ENCODE assay signal across 17 cellular contexts in the genomic region with DNA sequence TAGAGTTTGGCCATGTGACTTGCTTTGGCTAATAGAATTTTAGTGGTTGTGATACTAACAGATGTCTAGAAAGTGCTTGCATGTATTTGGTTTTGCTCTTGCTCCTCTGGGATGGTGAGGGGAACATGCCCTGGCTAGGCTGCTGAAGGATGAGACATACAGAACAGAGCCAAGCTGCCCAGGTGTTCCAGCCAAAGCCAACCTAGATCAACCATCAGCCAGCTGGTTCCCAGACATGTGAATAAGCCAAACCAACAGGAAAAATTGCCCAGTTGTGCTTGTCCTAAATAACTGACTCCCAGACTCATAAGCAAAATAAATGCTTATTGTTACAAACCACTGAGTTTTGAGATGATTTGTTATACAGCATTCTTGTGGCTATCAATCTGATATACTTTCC.
DNase-seq lines count a peak whose midpoint lies in the region; ATAC-seq and TF ChIP-seq lines count a peak whose summit lies in the region.
"Had no signal": no experiment of that assay in that cellular context is flagged by ENCODE, and none has a peak within 500 bp of the region (broad histone marks: within the 10 kb centered on the region; RNA-seq: fewer than 3 reads in every experiment).

No MANE protein-coding gene starts in this region.

- BruUV-seq in mammary epithelial cell (replicated peaks; lab: Mats Ljungman, UMichigan), result no TSS peak

- ATAC-seq in foreskin keratinocyte, result peak; percentile 18
- no peak for ATAC-seq in left colon
- ATAC-seq in GM18873 (IDR thresholded peaks at IDR 0.05; ENCODE audit: low FRiP score, unreplicated experiment), result no peak
- ATAC-seq: A549, HCT116 had no signal

- peaks cover 2% of the 10 kb centered on the region for H3K79me1 ChIP-seq in trophoblast cell (ENCODE audit: low read length)

- H3K27ac ChIP-seq in mammary epithelial cell (ENCODE audit: insufficient read depth, low read depth, low read length) (no peak overlapping the region), breast epithelium (no peak overlapping the region), foreskin keratinocyte (no peak overlapping the region), trophoblast cell (ENCODE audit: low read depth, low read length) (no peak overlapping the region)
- H3K27ac ChIP-seq: 22Rv1, A549, C4-2B had no signal

- H3K4me2 ChIP-seq in mammary epithelial cell (ENCODE audit: insufficient read depth, low read depth, low read length) (no peak overlapping the region), trophoblast cell (ENCODE audit: low read length) (no peak overlapping the region)
- H3K4me2 ChIP-seq: A549 had no signal

- peak overlapping the region; percentile 68 for H2AK5ac ChIP-seq in trophoblast cell (ENCODE audit: low read length)

- H3K36me3 ChIP-seq in mammary epithelial cell (ENCODE audit: insufficient read depth, low read length) (no peaks in the 10 kb centered on the region), breast epithelium (no peaks in the 10 kb centered on the region), trophoblast cell (ENCODE audit: control insufficient read depth in 1 of 2, insufficient read depth in 2 of 2, low read length in 2 of 2) (no peaks in the 10 kb centered on the region)

- CTCF ChIA-PET in mammary epithelial cell (lab: Charles Lee; ENCODE audit: low non-redundant PET), result no interaction called here

- no peak overlapping the region for H2AFZ ChIP-seq in mammary epithelial cell (ENCODE audit: low read depth, low read length)
- H2AFZ ChIP-seq in trophoblast cell (ENCODE audit: insufficient read depth, low read length, poor library complexity), result no peak overlapping the region

- H4K20me1 ChIP-seq in mammary epithelial cell (ENCODE audit: insufficient read depth, low read length), result no peaks in the 10 kb centered on the region

- no peaks in the 10 kb centered on the region for H3K9me3 ChIP-seq in mammary epithelial cell (replicated peaks; ENCODE audit: insufficient read depth, low read length)
- H3K9me3 ChIP-seq in breast epithelium, result no peaks in the 10 kb centered on the region
- no peaks in the 10 kb centered on the region for H3K9me3 ChIP-seq in trophoblast cell (ENCODE audit: insufficient read depth, low read depth, low read length)
- H3K9me3 ChIP-seq: A549, Caco-2 had no signal

- TF ChIP-seq CTCF in mammary epithelial cell (conservative IDR thresholded peaks at IDR 0.05 in 1 of 2, IDR thresholded peaks at IDR 0.05 in 1 of 2; ENCODE audit: extremely low read depth in 1 of 2, insufficient read depth in 1 of 2, low read depth in 1 of 2, low read length in 2 of 2), result no peak
- TF ChIP-seq CTCF in breast epithelium (IDR thresholded peaks at IDR 0.05), result no peak
- no peak for TF ChIP-seq CTCF in foreskin keratinocyte (conservative IDR thresholded peaks at IDR 0.05)

- H3K27me3 ChIP-seq in mammary epithelial cell (ENCODE audit: insufficient read depth, low read length), result no peaks in the 10 kb centered on the region
- no peaks in the 10 kb centered on the region for H3K27me3 ChIP-seq in breast epithelium
- H3K27me3 ChIP-seq in foreskin keratinocyte, result no peaks in the 10 kb centered on the region
- no peaks in the 10 kb centered on the region for H3K27me3 ChIP-seq in trophoblast cell (ENCODE audit: insufficient read depth, low read length)

- no peak overlapping the region for H3K9ac ChIP-seq in mammary epithelial cell (ENCODE audit: insufficient read depth, low read length)
- H3K9ac ChIP-seq in trophoblast cell (ENCODE audit: low read length), result no peak overlapping the region

- intact Hi-C loops in mammary epithelial cell (cut with micrococcal nuclease) (no loop called here), breast epithelium (cut with DNase I; ENCODE audit: low total_unique reads) (no loop called here), left colon (cut with DNase I, micrococcal nuclease) (no loop called here)

- no peak overlapping the region for H3K14ac ChIP-seq in trophoblast cell (ENCODE audit: low read length)

- no peaks in the 10 kb centered on the region for H3K4me1 ChIP-seq in mammary epithelial cell (ENCODE audit: insufficient read depth, low read length)
- no peaks in the 10 kb centered on the region for H3K4me1 ChIP-seq in breast epithelium
- H3K4me1 ChIP-seq in foreskin keratinocyte, result peaks cover 5% of the 10 kb centered on the region
- peaks cover 0 to 4% of the 10 kb centered on the region in 2 experiments for H3K4me1 ChIP-seq in trophoblast cell (ENCODE audit: control insufficient read depth in 1 of 2, insufficient read depth in 2 of 2, low read length in 2 of 2)
- H3K4me1 ChIP-seq: A549, Caco-2 had no signal

- no peak overlapping the region for H4K91ac ChIP-seq in trophoblast cell (ENCODE audit: low read depth, low read length)

- H3K23ac ChIP-seq in trophoblast cell (ENCODE audit: low read length), result no peak overlapping the region

- H4K8ac ChIP-seq in trophoblast cell (ENCODE audit: low read depth, low read length), result no peak overlapping the region

- H2BK5ac ChIP-seq in trophoblast cell (ENCODE audit: low read depth, low read length, poor library complexity), result no peak overlapping the region

- H4K12ac ChIP-seq in trophoblast cell (ENCODE audit: low read depth, low read length), result no peak overlapping the region

- in situ Hi-C loops in mammary epithelial cell (cut with MboI; ENCODE audit: low sequenced_read_pairs in 2 of 2), result no loop called here

- H2BK12ac ChIP-seq in trophoblast cell (ENCODE audit: low read length), result no peak overlapping the region

- no peak overlapping the region for H3K4ac ChIP-seq in trophoblast cell (ENCODE audit: low read depth, low read length)

- no peak overlapping the region for H3K18ac ChIP-seq in trophoblast cell (ENCODE audit: low read length)

- H2BK120ac ChIP-seq in trophoblast cell (ENCODE audit: insufficient read depth, low read length, poor library complexity), result no peak overlapping the region

- no peaks in the 10 kb centered on the region for H3K79me2 ChIP-seq in mammary epithelial cell (ENCODE audit: insufficient read depth, low read length)
- no peaks in the 10 kb centered on the region for H3K79me2 ChIP-seq in trophoblast cell (ENCODE audit: control insufficient read depth, insufficient read depth, low read length, poor library complexity)

- TF ChIP-seq POLR2A in breast epithelium (IDR thresholded peaks at IDR 0.05), result no peak

- no peak overlapping the region for H3K4me3 ChIP-seq in mammary epithelial cell (replicated peaks in 1 of 3; ENCODE audit: insufficient read depth in 1 of 3, low read depth in 2 of 3, low read length in 3 of 3)
- H3K4me3 ChIP-seq in breast epithelium, result no peak overlapping the region
- no peak overlapping the region for H3K4me3 ChIP-seq in trophoblast cell (ENCODE audit: low read depth, low read length)
- H3K4me3 ChIP-seq: A549 had no signal

- DNase-seq in NCI-H2171 treated with DMSO at 0.1 percent for 48 hours (lab: John Stamatoyannopoulos, UW), result peak; percentile 1
- no peak for DNase-seq in NCI-H2171 (lab: John Stamatoyannopoulos, UW)
- DNase-seq in mammary epithelial cell, result peak; percentile 10
- no peak for DNase-seq in breast epithelium (ENCODE audit: low spot score in 2 of 2)
- peak; percentile 55 for DNase-seq in foreskin keratinocyte
- no peak for DNase-seq in trophoblast cell
- DNase-seq in left colon, result no peak
- DNase-seq: AML-193; Caco-2; CD4-positive, alpha-beta T cell; GOT3; H7 had no signal

- dilution Hi-C loops in mammary epithelial cell (cut with HindIII; ENCODE audit: low sequenced_read_pairs), result no loop called here

Comparison
In these comparisons a context has a peak if more than half of its experiments do, and no peak if none do; other contexts are left out.
1. DNase-seq: peak in NCI-H2171 treated with DMSO at 0.1 percent for 48 hours (single experiment), mammary epithelial cell (single experiment) and foreskin keratinocyte (2 of 2); none in NCI-H2171 (single experiment), breast epithelium (0 of 2), trophoblast cell (0 of 2) and left colon (0 of 2).